1 cellular context compared by ENCODE assay signal in genomic region chr1:51875291-51875772, GRCh38.
TF ChIP-seq lines count a peak whose summit lies in the region.

No MANE protein-coding gene starts in this region.

TF ChIP-seq in WTC11, 78 proteins besides CTCF, POLR2A, EP300 and RAD21 (continued from another document):
- TF ChIP-seq ZNF532 (CRISPR knock-in tag; IDR thresholded peaks at IDR 0.05; ENCODE audit: borderline replicate concordance): no peak
- no peak for TF ChIP-seq JUN (CRISPR knock-in tag; IDR thresholded peaks at IDR 0.05)
- TF ChIP-seq GRHL2 (CRISPR knock-in tag; IDR thresholded peaks at IDR 0.05; ENCODE audit: insufficient replicate concordance, severe bottlenecking): no peak
- TF ChIP-seq HMGXB4 (CRISPR knock-in tag; IDR thresholded peaks at IDR 0.05): no peak
- no peak for TF ChIP-seq IRF1 (CRISPR knock-in tag; IDR thresholded peaks at IDR 0.05)
- TF ChIP-seq ZNF263 (CRISPR knock-in tag; IDR thresholded peaks at IDR 0.05; ENCODE audit: low read depth): no peak
- TF ChIP-seq JAZF1 (CRISPR knock-in tag; IDR thresholded peaks at IDR 0.05): no peak
